In genomic region chr14:105700137-105700536, GRCh38 we compare ENCODE assay signal across 8 cellular contexts.
DNase-seq lines count a peak whose midpoint lies in the region; ATAC-seq, FAIRE-seq and TF ChIP-seq lines count a peak whose summit lies in the region.
"Not testable (repeated sequence)": the region's sequence is repeated elsewhere in the genome, so short reads cannot be mapped to it uniquely, and the experiment has no call there.

No MANE protein-coding gene starts in this region.

- H3K9ac ChIP-seq in OCI-LY3 (ENCODE audit: low read length): peak overlapping the region; percentile 61; the same call in 1 of the 2 replicates
- H3K9ac ChIP-seq in kidney (ENCODE audit: low read length in 2 of 2): not testable (repeated sequence)

- H3K27me3 Mint-ChIP-seq in activated CD4-positive, alpha-beta T cell treated with anti-CD3 and anti-CD28 coated beads, Interleukin-2, amount 10 ng/mL, durations not matched to agents 24 days and 14 days; activated naive CD8-positive, alpha-beta T cell treated with anti-CD3 and anti-CD28 coated beads, Interleukin-2, amount 50 U/mL, for 24 hours; type B pancreatic cell: not testable (repeated sequence)

- H3K4me1 ChIP-seq in DOHH2 (ENCODE audit: control insufficient read depth, low read length) (peaks cover 59% of the 10 kb centered on the region), OCI-LY3 (ENCODE audit: low read length) (peaks cover 14% of the 10 kb centered on the region)
- not testable (repeated sequence) for H3K4me1 ChIP-seq in kidney (ENCODE audit: control insufficient read depth in 1 of 2, insufficient read depth in 1 of 2, low read depth in 1 of 2, low read length in 2 of 2); osteoblast (ENCODE audit: insufficient read depth, low read length)

- ATAC-seq in activated naive CD8-positive, alpha-beta T cell treated with anti-CD3 and anti-CD28 coated beads, Interleukin-2, amount 50 U/mL, for 24 hours: not testable (repeated sequence)

- not testable (repeated sequence) for DNase-seq in activated CD4-positive, alpha-beta T cell treated with anti-CD3 and anti-CD28 coated beads, Interleukin-2, amount 10 ng/mL, durations not matched to agents 24 days and 14 days; activated naive CD8-positive, alpha-beta T cell treated with anti-CD3 and anti-CD28 coated beads, Interleukin-2, amount 50 U/mL, for 24 hours
- DNase-seq in kidney: peak; percentile 77
- DNase-seq in osteoblast (ENCODE audit: insufficient read length, low spot score, missing footprints): peak; percentile 29
- DNase-seq in type B pancreatic cell (ENCODE audit: extremely low spot score, unreplicated experiment): peak; percentile 48

- TF ChIP-seq POLR2A in GM19193 (IDR thresholded peaks at IDR 0.05; ENCODE audit: extremely low read depth, insufficient read depth, insufficient read length): peak; percentile 40

- not testable (repeated sequence) for H2AFZ ChIP-seq in OCI-LY3 (ENCODE audit: low read depth, low read length); osteoblast (ENCODE audit: low read length)

- intact Hi-C loops in activated CD4-positive, alpha-beta T cell treated with anti-CD3 and anti-CD28 coated beads, Interleukin-2, amount 10 ng/mL, durations not matched to agents 24 days and 14 days (cut with micrococcal nuclease): not testable (repeated sequence)
- intact Hi-C loops in kidney (cut with DNase I): loop anchor here (10.0 kb wide), 1 partner anchor 115 kb away; no protein-coding TSS in a partner anchor

- not testable (repeated sequence) for H3K79me2 ChIP-seq in DOHH2 (ENCODE audit: control insufficient read depth, low read length); OCI-LY3 (ENCODE audit: low read length); osteoblast (ENCODE audit: insufficient read depth, low read length)

- H3F3A ChIP-seq in DOHH2 (ENCODE audit: control insufficient read depth, insufficient read depth): not testable (repeated sequence)

- not testable (repeated sequence) for H3K9me2 ChIP-seq in DOHH2 (replicated peaks; ENCODE audit: control insufficient read depth, low read length)

- peak overlapping the region; percentile 58 for H3K4me3 ChIP-seq in DOHH2 (ENCODE audit: low read length)
- H3K4me3 ChIP-seq in OCI-LY3 (ENCODE audit: low read length); kidney (ENCODE audit: low read length in 2 of 2); osteoblast (ENCODE audit: insufficient read depth, low read length): not testable (repeated sequence)

- H3K27ac ChIP-seq in DOHH2 (ENCODE audit: low read depth, low read length): peak overlapping the region; percentile 99
- H3K27ac ChIP-seq in OCI-LY3 (ENCODE audit: low read length): peak overlapping the region; percentile 85
- H3K27ac ChIP-seq in kidney (ENCODE audit: low read depth in 2 of 2, low read length in 2 of 2); osteoblast (ENCODE audit: low read depth, low read length): not testable (repeated sequence)

- not testable (repeated sequence) for H3K4me3 Mint-ChIP-seq in activated CD4-positive, alpha-beta T cell treated with anti-CD3 and anti-CD28 coated beads, Interleukin-2, amount 10 ng/mL, durations not matched to agents 24 days and 14 days; activated naive CD8-positive, alpha-beta T cell treated with anti-CD3 and anti-CD28 coated beads, Interleukin-2, amount 50 U/mL, for 24 hours; type B pancreatic cell

- H3K36me3 ChIP-seq in DOHH2 (ENCODE audit: control insufficient read depth, low read length); OCI-LY3 (replicated peaks; ENCODE audit: low read depth, low read length); kidney (ENCODE audit: control insufficient read depth in 1 of 2, insufficient read depth in 2 of 2, low read length in 2 of 2); osteoblast (ENCODE audit: insufficient read depth, low read length): not testable (repeated sequence)

- H3K9me3 ChIP-seq in DOHH2 (ENCODE audit: control insufficient read depth, insufficient read depth, low read length); OCI-LY3 (ENCODE audit: insufficient read depth, low read length); kidney (ENCODE audit: control insufficient read depth in 1 of 2, low read length in 2 of 2); osteoblast (ENCODE audit: low read depth, low read length): not testable (repeated sequence)

- H3K9me3 Mint-ChIP-seq in activated CD4-positive, alpha-beta T cell treated with anti-CD3 and anti-CD28 coated beads, Interleukin-2, amount 10 ng/mL, durations not matched to agents 24 days and 14 days; activated naive CD8-positive, alpha-beta T cell treated with anti-CD3 and anti-CD28 coated beads, Interleukin-2, amount 50 U/mL, for 24 hours: not testable (repeated sequence)
- peaks cover 23% of the 10 kb centered on the region for H3K9me3 Mint-ChIP-seq in type B pancreatic cell

- H3K27me3 ChIP-seq in DOHH2 (ENCODE audit: control insufficient read depth, low read length); OCI-LY3 (ENCODE audit: low read depth, low read length); osteoblast (ENCODE audit: insufficient read depth, low read length): not testable (repeated sequence)

- H3K4me2 ChIP-seq in DOHH2 (ENCODE audit: low read length): peak overlapping the region; percentile 75
- not testable (repeated sequence) for H3K4me2 ChIP-seq in OCI-LY3 (ENCODE audit: low read length); osteoblast (ENCODE audit: insufficient read depth, low read length)

- not testable (repeated sequence) for H3K4me1 Mint-ChIP-seq in activated CD4-positive, alpha-beta T cell treated with anti-CD3 and anti-CD28 coated beads, Interleukin-2, amount 10 ng/mL, durations not matched to agents 24 days and 14 days; type B pancreatic cell (ENCODE audit: unreplicated experiment)
- peaks cover 15% of the 10 kb centered on the region for H3K4me1 Mint-ChIP-seq in activated naive CD8-positive, alpha-beta T cell treated with anti-CD3 and anti-CD28 coated beads, Interleukin-2, amount 50 U/mL, for 24 hours

- H3K27ac Mint-ChIP-seq in activated CD4-positive, alpha-beta T cell treated with anti-CD3 and anti-CD28 coated beads, Interleukin-2, amount 10 ng/mL, durations not matched to agents 24 days and 14 days: peak overlapping the region; percentile 2
- H3K27ac Mint-ChIP-seq in activated naive CD8-positive, alpha-beta T cell treated with anti-CD3 and anti-CD28 coated beads, Interleukin-2, amount 50 U/mL, for 24 hours: peak overlapping the region; percentile 56
- H3K27ac Mint-ChIP-seq in type B pancreatic cell: not testable (repeated sequence)

- not testable (repeated sequence) for H4K20me1 ChIP-seq in DOHH2 (ENCODE audit: control insufficient read depth, insufficient read depth, low read depth, low read length); OCI-LY3 (ENCODE audit: insufficient read depth, low read length); osteoblast (ENCODE audit: insufficient read depth, low read length)

- FAIRE-seq in kidney (lab: Jason Lieb, UNC): not testable (repeated sequence)

- TF ChIP-seq CTCF in DOHH2 (IDR thresholded peaks at IDR 0.05; ENCODE audit: low read depth, low read length, poor library complexity, severe bottlenecking); OCI-LY3 (IDR thresholded peaks at IDR 0.05; ENCODE audit: low read depth, low read length); kidney (IDR thresholded peaks at IDR 0.05; ENCODE audit: borderline replicate concordance, extremely low read depth, insufficient read depth); osteoblast (IDR thresholded peaks at IDR 0.05; ENCODE audit: extremely low read depth, low read depth, low read length); type B pancreatic cell (conservative IDR thresholded peaks at IDR 0.05): not testable (repeated sequence)

- not testable (repeated sequence) for H3K36me3 Mint-ChIP-seq in activated CD4-positive, alpha-beta T cell treated with anti-CD3 and anti-CD28 coated beads, Interleukin-2, amount 10 ng/mL, durations not matched to agents 24 days and 14 days (ENCODE audit: low read depth); activated naive CD8-positive, alpha-beta T cell treated with anti-CD3 and anti-CD28 coated beads, Interleukin-2, amount 50 U/mL, for 24 hours (ENCODE audit: low read depth); type B pancreatic cell
